8 cellular contexts compared by ENCODE assay signal in genomic region chr2:10911291-10912075, GRCh38. TPM values are rescaled to one million over a fixed set of nuclear protein-coding genes. Genes with fewer than 3 reads are reported as not detected.
A peak's percentile ranks its signal among the peaks of the same experiment; 100 is the strongest.
DNase-seq lines count a peak whose midpoint lies in the region; ATAC-seq and TF ChIP-seq lines count a peak whose summit lies in the region.

KCNF1 (plus strand) TSS chr2:10911934; CDS start chr2:10912427, 493 bp downstream.

- peak within 1 kb of the TSS; percentile 50 for H3K27ac ChIP-seq in temporal lobe (ENCODE audit: low read depth, low read length)

- CTCF ChIA-PET in activated CD4-positive, alpha-beta T cell treated with anti-CD3 and anti-CD28 coated beads, Interleukin-2, amount 10 ng/mL, durations not matched to agents 7 days and 5 days (lab: Charles Lee): interaction anchor here (0.6 kb wide), 1 partner anchor 172 kb away, joined by 3 read pairs; no protein-coding TSS in a partner anchor

- peaks cover 0 to 12% (median 5%) of the 10 kb centered on the region in 5 experiments for H3K9me3 Mint-ChIP-seq in brain
- no peaks in the 10 kb centered on the region for H3K9me3 Mint-ChIP-seq in activated CD4-positive, alpha-beta T cell treated with anti-CD3 and anti-CD28 coated beads, Interleukin-2, amount 10 ng/mL, durations not matched to agents 7 days and 5 days

- peak within 1 kb of the TSS; percentile 77 to 84 (median 83) for H3K4me3 Mint-ChIP-seq in brain
- H3K4me3 Mint-ChIP-seq in activated CD4-positive, alpha-beta T cell treated with anti-CD3 and anti-CD28 coated beads, Interleukin-2, amount 10 ng/mL, durations not matched to agents 7 days and 5 days: no peak within 1 kb of the TSS

- DNase-seq in GM03348 (ENCODE audit: low spot score) (peak; percentile 76), NCI-H2107 (lab: John Stamatoyannopoulos, UW) (peak; percentile 28), iPS-NIHi11 (ENCODE audit: low spot score) (peak; percentile 71)
- no peak for DNase-seq in activated CD4-positive, alpha-beta T cell treated with anti-CD3 and anti-CD28 coated beads, Interleukin-2, amount 10 ng/mL, durations not matched to agents 7 days and 5 days
- DNase-seq in activated T-cell treated with anti-CD3 and anti-CD28 coated beads, Interleukin-2, amount 50 U/mL, for 48 hours: no peak

- peaks cover 3% of the 10 kb centered on the region for H3K36me3 Mint-ChIP-seq in brain
- H3K36me3 Mint-ChIP-seq in activated CD4-positive, alpha-beta T cell treated with anti-CD3 and anti-CD28 coated beads, Interleukin-2, amount 10 ng/mL, durations not matched to agents 7 days and 5 days (ENCODE audit: low read depth): no peaks in the 10 kb centered on the region

- peak within 1 kb of the TSS in 4 of 5 experiments; percentile 6 to 72 (median 40) for H3K27ac Mint-ChIP-seq in brain
- H3K27ac Mint-ChIP-seq in activated CD4-positive, alpha-beta T cell treated with anti-CD3 and anti-CD28 coated beads, Interleukin-2, amount 10 ng/mL, durations not matched to agents 7 days and 5 days: no peak within 1 kb of the TSS

- POLR2A ChIA-PET in activated CD4-positive, alpha-beta T cell treated with anti-CD3 and anti-CD28 coated beads, Interleukin-2, amount 10 ng/mL, durations not matched to agents 7 days and 5 days (lab: Charles Lee): no interaction called here

- no peak for ATAC-seq in GM21825 (IDR thresholded peaks at IDR 0.05; ENCODE audit: unreplicated experiment)

- peaks cover 65% of the 10 kb centered on the region for H3K4me1 Mint-ChIP-seq in brain
- peaks cover 2% of the 10 kb centered on the region for H3K4me1 Mint-ChIP-seq in activated CD4-positive, alpha-beta T cell treated with anti-CD3 and anti-CD28 coated beads, Interleukin-2, amount 10 ng/mL, durations not matched to agents 7 days and 5 days

- H3K27me3 Mint-ChIP-seq in brain: peaks cover 22% of the 10 kb centered on the region
- H3K27me3 Mint-ChIP-seq in activated CD4-positive, alpha-beta T cell treated with anti-CD3 and anti-CD28 coated beads, Interleukin-2, amount 10 ng/mL, durations not matched to agents 7 days and 5 days: peaks cover 32% of the 10 kb centered on the region

- peak; percentile 54 to 73 for TF ChIP-seq CTCF in brain (conservative IDR thresholded peaks at IDR 0.05)

RNA-seq across cellular contexts. Expression of gene KCNF1, which starts in this region (rescaled TPM):
- polyA plus RNA-seq in brain (ENCODE audit: insufficient read depth, low read depth, low replicate concordance): 18.1 TPM
- total RNA-seq in temporal lobe: 17.2 TPM
- not detected for total RNA-seq in activated CD4-positive, alpha-beta T cell treated with anti-CD3 and anti-CD28 coated beads, Interleukin-2, amount 10 ng/mL, durations not matched to agents 7 days and 5 days

Comparison
In these comparisons a context has a peak if more than half of its experiments do, and no peak if none do; other contexts are left out.
1. RNA of gene KCNF1 (total RNA-seq): 17.2 TPM in temporal lobe (single experiment); not detected in activated CD4-positive, alpha-beta T cell treated with anti-CD3 and anti-CD28 coated beads, Interleukin-2, amount 10 ng/mL, durations not matched to agents 7 days and 5 days; every median in the first group is over 10 times any median in the second.
2. DNase-seq: peak in GM03348 (single experiment), NCI-H2107 (single experiment) and iPS-NIHi11 (single experiment); none in activated CD4-positive, alpha-beta T cell treated with anti-CD3 and anti-CD28 coated beads, Interleukin-2, amount 10 ng/mL, durations not matched to agents 7 days and 5 days (single experiment) and activated T-cell treated with anti-CD3 and anti-CD28 coated beads, Interleukin-2, amount 50 U/mL, for 48 hours (0 of 2).